ENCODE assay signal across 1 cellular context in genomic region chr16:72241930-72242329, GRCh38.
A peak's percentile ranks its signal among the peaks of the same experiment; 100 is the strongest.
TF ChIP-seq lines count a peak whose summit lies in the region.

No MANE protein-coding gene starts in this region.

TF ChIP-seq in HepG2, 621 proteins besides CTCF, POLR2A, EP300 and RAD21 (continued from another document and continues in another):
- no peak for TF ChIP-seq PRDM15 (CRISPR knock-in tag; IDR thresholded peaks at IDR 0.05)
- TF ChIP-seq SP4 (CRISPR knock-in tag; IDR thresholded peaks at IDR 0.05): no peak
- no peak for TF ChIP-seq ZNF792 (CRISPR knock-in tag; IDR thresholded peaks at IDR 0.05)
- TF ChIP-seq POLR2G (IDR thresholded peaks at IDR 0.05; ENCODE audit: low read depth, low read length): no peak
- TF ChIP-seq ZBTB10 (CRISPR knock-in tag; IDR thresholded peaks at IDR 0.05; ENCODE audit: borderline replicate concordance): no peak
- TF ChIP-seq ETV5 (CRISPR knock-in tag; IDR thresholded peaks at IDR 0.05; ENCODE audit: borderline replicate concordance): no peak
- TF ChIP-seq ZNF138 (CRISPR knock-in tag; IDR thresholded peaks at IDR 0.05; ENCODE audit: low read depth): no peak
- TF ChIP-seq JUN (CRISPR knock-in tag; IDR thresholded peaks at IDR 0.05): no peak
- no peak for TF ChIP-seq ZNF124 (CRISPR knock-in tag; IDR thresholded peaks at IDR 0.05)
- no peak for TF ChIP-seq SP1 (IDR thresholded peaks at IDR 0.05)
- TF ChIP-seq SP1 (CRISPR knock-in tag; IDR thresholded peaks at IDR 0.05): no peak
- TF ChIP-seq PRPF4 (IDR thresholded peaks at IDR 0.05; ENCODE audit: low read depth, low read length, poor library complexity, severe bottlenecking): no peak
- TF ChIP-seq STAG1 (CRISPR knock-in tag; IDR thresholded peaks at IDR 0.05): peak; percentile 93
- no peak for TF ChIP-seq FOXP1 (IDR thresholded peaks at IDR 0.05)
- no peak for TF ChIP-seq FOXP1 (CRISPR knock-in tag; IDR thresholded peaks at IDR 0.05)
- TF ChIP-seq ZUFSP (CRISPR knock-in tag; IDR thresholded peaks at IDR 0.05; ENCODE audit: borderline replicate concordance): no peak
- TF ChIP-seq FIP1L1 (IDR thresholded peaks at IDR 0.05; ENCODE audit: borderline replicate concordance, insufficient read depth, low read depth, low read length): no peak
- TF ChIP-seq ZMYM4 (CRISPR knock-in tag; IDR thresholded peaks at IDR 0.05): peak; percentile 36; the same call in 1 of the 2 replicates
- no peak for TF ChIP-seq ARNT (IDR thresholded peaks at IDR 0.05)
- TF ChIP-seq ZBTB38 (CRISPR knock-in tag; IDR thresholded peaks at IDR 0.05): no peak
- TF ChIP-seq MTF1 (CRISPR knock-in tag; IDR thresholded peaks at IDR 0.05): no peak
- no peak for TF ChIP-seq STAT6 (CRISPR knock-in tag; IDR thresholded peaks at IDR 0.05; ENCODE audit: borderline replicate concordance)
- no peak for TF ChIP-seq ZSCAN22 (CRISPR knock-in tag; IDR thresholded peaks at IDR 0.05)
- no peak for TF ChIP-seq ZNF879 (CRISPR knock-in tag; IDR thresholded peaks at IDR 0.05)
- no peak for TF ChIP-seq ZNF382 (CRISPR knock-in tag; IDR thresholded peaks at IDR 0.05; ENCODE audit: borderline replicate concordance)
- no peak for TF ChIP-seq ZNF780A (CRISPR knock-in tag; IDR thresholded peaks at IDR 0.05)
- TF ChIP-seq ZNF530 (CRISPR knock-in tag; IDR thresholded peaks at IDR 0.05; ENCODE audit: low read depth): no peak
- TF ChIP-seq SMC3 (IDR thresholded peaks at IDR 0.05; ENCODE audit: low read length): peak; percentile 93
- no peak for TF ChIP-seq THAP7 (CRISPR knock-in tag; IDR thresholded peaks at IDR 0.05)
- no peak for TF ChIP-seq EZH2 (conservative IDR thresholded peaks at IDR 0.05; ENCODE audit: low read depth, low read length)
- TF ChIP-seq NR2F1 (CRISPR knock-in tag; IDR thresholded peaks at IDR 0.05): peak in 1 of 2 experiments; percentile 24; a peak in 1 of 4 replicates
- TF ChIP-seq TBP (CRISPR knock-in tag; IDR thresholded peaks at IDR 0.05): no peak
- TF ChIP-seq ZBTB43 (CRISPR knock-in tag; conservative IDR thresholded peaks at IDR 0.05): no peak
- no peak for TF ChIP-seq ZNF276 (CRISPR knock-in tag; IDR thresholded peaks at IDR 0.05; ENCODE audit: low read depth)
- no peak for TF ChIP-seq CBX2 (IDR thresholded peaks at IDR 0.05; ENCODE audit: low read depth, low read length)
- no peak for TF ChIP-seq CBX2 (CRISPR knock-in tag; IDR thresholded peaks at IDR 0.05; ENCODE audit: low read depth)
- TF ChIP-seq ZNF101 (CRISPR knock-in tag; IDR thresholded peaks at IDR 0.05; ENCODE audit: borderline replicate concordance, low read depth): no peak
- no peak for TF ChIP-seq ZNF260 (CRISPR knock-in tag; IDR thresholded peaks at IDR 0.05; ENCODE audit: borderline replicate concordance, low read depth)
- TF ChIP-seq ZNF781 (CRISPR knock-in tag; IDR thresholded peaks at IDR 0.05; ENCODE audit: borderline replicate concordance, not compliant biosample characterization): no peak
- TF ChIP-seq TEAD3 (CRISPR knock-in tag; optimal IDR thresholded peaks at IDR 0.05; ENCODE audit: borderline replicate concordance): peak; percentile 47
- no peak for TF ChIP-seq ATF2 (CRISPR knock-in tag; IDR thresholded peaks at IDR 0.05)
- no peak for TF ChIP-seq ZNF160 (CRISPR knock-in tag; IDR thresholded peaks at IDR 0.05)
- no peak for TF ChIP-seq NR2C2 (CRISPR knock-in tag; IDR thresholded peaks at IDR 0.05; ENCODE audit: borderline replicate concordance)
- TF ChIP-seq MIXL1 (CRISPR knock-in tag; IDR thresholded peaks at IDR 0.05): 0 out of 2 replicates have a peak, but pooled peaks have one; percentile 46
- no peak for TF ChIP-seq MXD3 (CRISPR knock-in tag; IDR thresholded peaks at IDR 0.05)
- TF ChIP-seq ZNF546 (CRISPR knock-in tag; conservative IDR thresholded peaks at IDR 0.05): no peak
- TF ChIP-seq RBAK (CRISPR knock-in tag; IDR thresholded peaks at IDR 0.05): no peak
- no peak for TF ChIP-seq NKX3-1 (CRISPR knock-in tag; IDR thresholded peaks at IDR 0.05)
- TF ChIP-seq ZNF3 (CRISPR knock-in tag; IDR thresholded peaks at IDR 0.05): no peak
